9 cellular contexts compared by ENCODE assay signal in genomic region chr7:143379607-143380263, GRCh38. TPM values are rescaled to one million over a fixed set of nuclear protein-coding genes. Genes with fewer than 3 reads are reported as not detected.
DNase-seq lines count a peak whose midpoint lies in the region; ATAC-seq and FAIRE-seq lines count a peak whose summit lies in the region.
"Had no signal": no experiment of that assay in that cellular context is flagged by ENCODE, and none has a peak within 500 bp of the region (broad histone marks: within the 10 kb centered on the region; RNA-seq: fewer than 3 reads in every experiment).

No MANE protein-coding gene starts in this region.

- H3K9me3 ChIP-seq in iPS-20b (ENCODE audit: insufficient read depth, low read depth, low read length) (no peaks in the 10 kb centered on the region), subcutaneous abdominal adipose tissue (ENCODE audit: control insufficient read depth in 5 of 5, low read length in 5 of 5) (no peaks in the 10 kb centered on the region)

- no peak for DNase-seq in activated naive CD8-positive, alpha-beta T cell treated with anti-CD3 and anti-CD28 coated beads for 36 hours
- DNase-seq in MV-4-11 (lab: John Stamatoyannopoulos, UW), result no peak
- no peak for DNase-seq in HTR-8/SVneo (ENCODE audit: insufficient read length, low spot score)

- H3K9ac ChIP-seq in iPS-20b (ENCODE audit: low read depth, low read length) (peak overlapping the region; percentile 99; the same call in 1 of the 2 replicates), subcutaneous abdominal adipose tissue (ENCODE audit: low read length in 5 of 5) (peak overlapping the region; percentile 52 to 98 (median 93))

- peak overlapping the region; percentile 89 for H3K4me3 Mint-ChIP-seq in activated naive CD8-positive, alpha-beta T cell treated with anti-CD3 and anti-CD28 coated beads for 36 hours

- H3K27me3 Mint-ChIP-seq in activated naive CD8-positive, alpha-beta T cell treated with anti-CD3 and anti-CD28 coated beads for 36 hours, result no peaks in the 10 kb centered on the region

- H3K4me1 ChIP-seq in iPS-20b (ENCODE audit: insufficient read depth, low read length) (peaks cover 21% of the 10 kb centered on the region), subcutaneous abdominal adipose tissue (ENCODE audit: control insufficient read depth in 5 of 5, insufficient read depth in 5 of 5, low read length in 5 of 5) (peaks cover 7 to 60% (median 48%) of the 10 kb centered on the region in 5 donors)

- H3K4me3 ChIP-seq in GM08714 (ENCODE audit: low read length) (peak overlapping the region; percentile 95; the same call in 1 of the 2 replicates), iPS-20b (ENCODE audit: low read length) (peak overlapping the region; percentile 93), subcutaneous abdominal adipose tissue (ENCODE audit: low read depth in 1 of 5, low read length in 5 of 5) (peak overlapping the region; percentile 63 to 88 (median 84))

- H3K27ac Mint-ChIP-seq in activated naive CD8-positive, alpha-beta T cell treated with anti-CD3 and anti-CD28 coated beads for 36 hours, result peak overlapping the region; percentile 98

- H3K36me3 Mint-ChIP-seq in activated naive CD8-positive, alpha-beta T cell treated with anti-CD3 and anti-CD28 coated beads for 36 hours, result peaks cover 8% of the 10 kb centered on the region

- H3K36me3 ChIP-seq in iPS-20b (ENCODE audit: insufficient read depth, low read depth, low read length) (peaks cover 26% of the 10 kb centered on the region), subcutaneous abdominal adipose tissue (ENCODE audit: control insufficient read depth in 5 of 5, insufficient read depth in 5 of 5, low read length in 5 of 5) (peaks cover 0 to 10% (median 0%) of the 10 kb centered on the region in 5 donors)

- ATAC-seq in HG03066 (IDR thresholded peaks at IDR 0.05; ENCODE audit: low read depth, unreplicated experiment), result peak; percentile 1
- ATAC-seq in HG03457 (IDR thresholded peaks at IDR 0.05; ENCODE audit: unreplicated experiment), result no peak

- FAIRE-seq in HTR-8/SVneo (lab: Jason Lieb, UNC), result no peak

- H3K9me3 Mint-ChIP-seq in activated naive CD8-positive, alpha-beta T cell treated with anti-CD3 and anti-CD28 coated beads for 36 hours, result no peaks in the 10 kb centered on the region

- no peaks in the 10 kb centered on the region for H3K27me3 ChIP-seq in iPS-20b (ENCODE audit: insufficient read depth, low read length)
- H3K27me3 ChIP-seq in subcutaneous abdominal adipose tissue (ENCODE audit: control insufficient read depth in 5 of 5, insufficient read depth in 4 of 5, low read length in 5 of 5), result no peaks in the 10 kb centered on the region

- peaks cover 51% of the 10 kb centered on the region for H3K4me1 Mint-ChIP-seq in activated naive CD8-positive, alpha-beta T cell treated with anti-CD3 and anti-CD28 coated beads for 36 hours

- no peak overlapping the region for H3K27ac ChIP-seq in iPS-20b (ENCODE audit: low read length)
- peak overlapping the region; percentile 96 for H3K27ac ChIP-seq in subcutaneous abdominal adipose tissue (ENCODE audit: low read depth, low read length)

RNA-seq across cellular contexts. Expression of gene ZYX, which starts 1.4 kb away (rescaled TPM):
- 100 to 1,000 TPM; 116 to 118 TPM for total RNA-seq in activated naive CD8-positive, alpha-beta T cell treated with anti-CD3 and anti-CD28 coated beads for 36 hours

RNA-seq across cellular contexts. Expression of gene FAM131B, which starts 17.2 kb away (rescaled TPM):
- 1 to 10 TPM; 1.7 to 2.0 TPM for total RNA-seq in activated naive CD8-positive, alpha-beta T cell treated with anti-CD3 and anti-CD28 coated beads for 36 hours

RNA-seq across cellular contexts. Expression of gene EPHA1, which starts 28.9 kb away (rescaled TPM):
- total RNA-seq in activated naive CD8-positive, alpha-beta T cell treated with anti-CD3 and anti-CD28 coated beads for 36 hours, result 1 to 10 TPM; 2.3 to 3.4 TPM
- total RNA-seq: NCI-H460 had no signal
